In genomic region chr6:26327450-26328264, GRCh38 we compare ENCODE assay signal across 8 cellular contexts. TPM values are rescaled to one million over a fixed set of nuclear protein-coding genes. Genes with fewer than 3 reads are reported as not detected.
DNase-seq lines count a peak whose midpoint lies in the region; ATAC-seq and TF ChIP-seq lines count a peak whose summit lies in the region.

No MANE protein-coding gene starts in this region.

- peak overlapping the region; percentile 78 for H3K4me3 Mint-ChIP-seq in activated naive CD8-positive, alpha-beta T cell treated with anti-CD3 and anti-CD28 coated beads for 36 hours

- H3K36me3 ChIP-seq in SK-N-SH (replicated peaks in 1 of 2; ENCODE audit: control insufficient read depth in 1 of 2, insufficient read depth in 2 of 2, low read length in 1 of 2) (no peaks in the 10 kb centered on the region), testis (ENCODE audit: low read depth, missing control alignments) (no peaks in the 10 kb centered on the region)

- peaks cover 3% of the 10 kb centered on the region for H3K9me3 Mint-ChIP-seq in activated naive CD8-positive, alpha-beta T cell treated with anti-CD3 and anti-CD28 coated beads for 36 hours

- peak overlapping the region; percentile 57 to 76 for H3K27ac ChIP-seq in SK-N-SH (ENCODE audit: low read depth in 2 of 2, low read length in 1 of 2)
- no peak overlapping the region for H3K27ac ChIP-seq in testis

- peaks cover 48% of the 10 kb centered on the region for H3K4me1 Mint-ChIP-seq in activated naive CD8-positive, alpha-beta T cell treated with anti-CD3 and anti-CD28 coated beads for 36 hours

- peak overlapping the region; percentile 83 for H3K27ac Mint-ChIP-seq in activated naive CD8-positive, alpha-beta T cell treated with anti-CD3 and anti-CD28 coated beads for 36 hours

- no peak for ATAC-seq in HG02970 (IDR thresholded peaks at IDR 0.05; ENCODE audit: low FRiP score, unreplicated experiment)
- ATAC-seq in GM18502 (IDR thresholded peaks at IDR 0.05; ENCODE audit: poor library complexity, unreplicated experiment): no peak

- no peak for TF ChIP-seq POLR2A in testis (IDR thresholded peaks at IDR 0.05)

- no peaks in the 10 kb centered on the region for H3K79me2 ChIP-seq in SK-N-SH (ENCODE audit: insufficient read depth)

- TF ChIP-seq EP300 in Ishikawa (IDR thresholded peaks at IDR 0.05; ENCODE audit: borderline replicate concordance) (no peak), SK-N-SH (IDR thresholded peaks at IDR 0.05; ENCODE audit: borderline replicate concordance in 1 of 2, low read depth in 1 of 2, low read length in 1 of 2) (peak in 1 of 2 experiments; percentile 23; a peak in 1 of 4 replicates)

- no peaks in the 10 kb centered on the region for H4K20me1 ChIP-seq in SK-N-SH (ENCODE audit: insufficient read depth)

- no peaks in the 10 kb centered on the region for H3K27me3 ChIP-seq in SK-N-SH (ENCODE audit: insufficient read depth)
- H3K27me3 ChIP-seq in testis: peaks cover 7% of the 10 kb centered on the region

- H3K4me3 ChIP-seq in SK-N-SH (ENCODE audit: low read depth in 2 of 2, low read length in 1 of 2): peak overlapping the region; percentile 56
- H3K4me3 ChIP-seq in testis: peak overlapping the region; percentile 4 to 8

- CTCF ChIA-PET in SK-N-SH (lab: Yijun Ruan, JAX): interaction anchor here (2.4 to 4.9 kb wide), 2 partner anchors 14 to 267 kb away, joined by 13 to 25 read pairs; partner anchors contain the start of gene ABT1

- peak overlapping the region; percentile 37; the same call in 1 of the 2 replicates for H3K9ac ChIP-seq in SK-N-SH

- H3K36me3 Mint-ChIP-seq in activated naive CD8-positive, alpha-beta T cell treated with anti-CD3 and anti-CD28 coated beads for 36 hours: peaks cover 3% of the 10 kb centered on the region

- no peaks in the 10 kb centered on the region for H3K9me2 ChIP-seq in SK-N-SH

- peaks cover 48% of the 10 kb centered on the region for H3F3A ChIP-seq in SK-N-SH (replicated peaks; ENCODE audit: insufficient read depth)

- peak overlapping the region; percentile 53 for H3K4me2 ChIP-seq in SK-N-SH

- peak overlapping the region; percentile 85 for H2AFZ ChIP-seq in SK-N-SH (ENCODE audit: low read depth)

- POLR2A ChIA-PET in SK-N-SH (lab: Yijun Ruan, JAX): interaction anchor here (1.0 kb wide), 1 partner anchor 1537 kb away, joined by 5 read pairs; a partner anchor contains a TSS

- WGBS in SK-N-SH (ENCODE audit: low lambda C conversion rate): 1% methylated on average over 28 of the region's 28 CpGs
- WGBS in testis, 2 donors: 5 to 9% methylated on average over 28 of the region's 28 CpGs

- peaks cover 66% of the 10 kb centered on the region for H3K27me3 Mint-ChIP-seq in activated naive CD8-positive, alpha-beta T cell treated with anti-CD3 and anti-CD28 coated beads for 36 hours

- intact Hi-C loops in testis (cut with DNase I; ENCODE audit: low total_unique reads): no loop called here

- DNase-seq in DMS53 (lab: John Stamatoyannopoulos, UW) (peak; percentile 91), SK-N-SH (peak; percentile 21), kidney glomerular epithelial cell (lab: John Stamatoyannopoulos, UW) (peak; percentile 81), testis (peak; percentile 61)
- peak; percentile 74 for DNase-seq in activated naive CD8-positive, alpha-beta T cell treated with anti-CD3 and anti-CD28 coated beads for 36 hours

- H3K9me3 ChIP-seq in SK-N-SH (no peaks in the 10 kb centered on the region), testis (no peaks in the 10 kb centered on the region)

- TF ChIP-seq RAD21 in Ishikawa (IDR thresholded peaks at IDR 0.05; ENCODE audit: low read depth) (no peak), SK-N-SH (IDR thresholded peaks at IDR 0.05; ENCODE audit: low read length) (no peak)

- H3K4me1 ChIP-seq in SK-N-SH (ENCODE audit: control insufficient read depth in 1 of 2, insufficient read depth in 2 of 2, low read depth in 1 of 2, low read length in 1 of 2) (peaks cover 0 to 2% of the 10 kb centered on the region in 2 experiments; a peak in 2 of 4 replicates), testis (no peaks in the 10 kb centered on the region)

- TF ChIP-seq CTCF in SK-N-SH (IDR thresholded peaks at IDR 0.05): no peak
- TF ChIP-seq CTCF in testis (IDR thresholded peaks at IDR 0.05): no peak

TF ChIP-seq in Ishikawa, 13 proteins besides CTCF, POLR2A, EP300 and RAD21 (continues in another document):
- peak; percentile 11; the same call in 1 of the 2 replicates for TF ChIP-seq NFIC (IDR thresholded peaks at IDR 0.05)
- no peak for TF ChIP-seq ZBTB7A (IDR thresholded peaks at IDR 0.05; ENCODE audit: low read depth)
- 0 out of 2 replicates have a peak, but pooled peaks have one; percentile 16 for TF ChIP-seq CREB1 (IDR thresholded peaks at IDR 0.05; ENCODE audit: low read depth)
- no peak for TF ChIP-seq MAX (IDR thresholded peaks at IDR 0.05)
- no peak for TF ChIP-seq USF1 (IDR thresholded peaks at IDR 0.05)
- peak; percentile 87 for TF ChIP-seq TEAD4 (IDR thresholded peaks at IDR 0.05)
- no peak for TF ChIP-seq TAF1 (IDR thresholded peaks at IDR 0.05; ENCODE audit: low read depth)
- TF ChIP-seq YY1 (IDR thresholded peaks at IDR 0.05; ENCODE audit: low read depth): 0 out of 2 replicates have a peak, but pooled peaks have one; percentile 13
- TF ChIP-seq FOXM1 (IDR thresholded peaks at IDR 0.05; ENCODE audit: borderline replicate concordance, low read depth): no peak
- no peak for TF ChIP-seq EGR1 (IDR thresholded peaks at IDR 0.05)

TF ChIP-seq in SK-N-SH, 30 proteins besides CTCF, POLR2A, EP300 and RAD21 (continues in another document):
- no peak for TF ChIP-seq NRF1 (IDR thresholded peaks at IDR 0.05; ENCODE audit: low read depth, low read length)
- TF ChIP-seq ELF1 (IDR thresholded peaks at IDR 0.05): no peak
- TF ChIP-seq, protein P1, sequence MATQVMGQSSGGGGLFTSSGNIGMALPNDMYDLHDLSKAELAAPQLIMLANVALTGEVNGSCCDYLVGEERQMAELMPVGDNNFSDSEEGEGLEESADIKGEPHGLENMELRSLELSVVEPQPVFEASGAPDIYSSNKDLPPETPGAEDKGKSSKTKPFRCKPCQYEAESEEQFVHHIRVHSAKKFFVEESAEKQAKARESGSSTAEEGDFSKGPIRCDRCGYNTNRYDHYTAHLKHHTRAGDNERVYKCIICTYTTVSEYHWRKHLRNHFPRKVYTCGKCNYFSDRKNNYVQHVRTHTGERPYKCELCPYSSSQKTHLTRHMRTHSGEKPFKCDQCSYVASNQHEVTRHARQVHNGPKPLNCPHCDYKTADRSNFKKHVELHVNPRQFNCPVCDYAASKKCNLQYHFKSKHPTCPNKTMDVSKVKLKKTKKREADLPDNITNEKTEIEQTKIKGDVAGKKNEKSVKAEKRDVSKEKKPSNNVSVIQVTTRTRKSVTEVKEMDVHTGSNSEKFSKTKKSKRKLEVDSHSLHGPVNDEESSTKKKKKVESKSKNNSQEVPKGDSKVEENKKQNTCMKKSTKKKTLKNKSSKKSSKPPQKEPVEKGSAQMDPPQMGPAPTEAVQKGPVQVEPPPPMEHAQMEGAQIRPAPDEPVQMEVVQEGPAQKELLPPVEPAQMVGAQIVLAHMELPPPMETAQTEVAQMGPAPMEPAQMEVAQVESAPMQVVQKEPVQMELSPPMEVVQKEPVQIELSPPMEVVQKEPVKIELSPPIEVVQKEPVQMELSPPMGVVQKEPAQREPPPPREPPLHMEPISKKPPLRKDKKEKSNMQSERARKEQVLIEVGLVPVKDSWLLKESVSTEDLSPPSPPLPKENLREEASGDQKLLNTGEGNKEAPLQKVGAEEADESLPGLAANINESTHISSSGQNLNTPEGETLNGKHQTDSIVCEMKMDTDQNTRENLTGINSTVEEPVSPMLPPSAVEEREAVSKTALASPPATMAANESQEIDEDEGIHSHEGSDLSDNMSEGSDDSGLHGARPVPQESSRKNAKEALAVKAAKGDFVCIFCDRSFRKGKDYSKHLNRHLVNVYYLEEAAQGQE (IDR thresholded peaks at IDR 0.05; ENCODE audit: low read depth, low read length): no peak
- TF ChIP-seq MEF2A (IDR thresholded peaks at IDR 0.05; ENCODE audit: borderline replicate concordance, low read depth): no peak
- peak; percentile 66 for TF ChIP-seq GATA2 (CRISPR knock-in tag; IDR thresholded peaks at IDR 0.05)
- TF ChIP-seq MXI1 (IDR thresholded peaks at IDR 0.05; ENCODE audit: low read depth, low read length): no peak
- peak; percentile 69 for TF ChIP-seq FOSL2 (IDR thresholded peaks at IDR 0.05; ENCODE audit: borderline replicate concordance, low read depth)
- TF ChIP-seq IRF3 (IDR thresholded peaks at IDR 0.05; ENCODE audit: low read depth, low read length): no peak
- 0 out of 2 replicates have a peak, but pooled peaks have one; percentile 13 for TF ChIP-seq YY1 (IDR thresholded peaks at IDR 0.05; ENCODE audit: low read depth)
- 0 out of 2 replicates have a peak, but pooled peaks have one; percentile 7 for TF ChIP-seq MAX (IDR thresholded peaks at IDR 0.05; ENCODE audit: low read depth)
- TF ChIP-seq FOXM1 (IDR thresholded peaks at IDR 0.05; ENCODE audit: low read depth): no peak
- no peak for TF ChIP-seq SMC3 (IDR thresholded peaks at IDR 0.05; ENCODE audit: low read depth, low read length)
- peak; percentile 80 for TF ChIP-seq TEAD4 (IDR thresholded peaks at IDR 0.05; ENCODE audit: borderline replicate concordance, insufficient read depth)

RNA-seq across cellular contexts. Expression of gene BTN3A2, which starts 37.3 kb away (rescaled TPM):
- polyA plus RNA-seq in SK-N-SH (2012; rRNA removed): 20.3 and 24.2 TPM in 2 replicates
- 19.5 and 22.5 TPM in 2 replicates for polyA plus RNA-seq in SK-N-SH (2012; cell fraction: cytosol; rRNA removed)
- 31.8 and 33.3 TPM in 2 replicates for polyA plus RNA-seq in SK-N-SH (2012; cell fraction: nucleus; rRNA removed)
- 10 to 100 TPM; 25.6 to 27.0 TPM for total RNA-seq in activated naive CD8-positive, alpha-beta T cell treated with anti-CD3 and anti-CD28 coated beads for 36 hours
- total RNA-seq in testis: 10 to 100 TPM; 20.7 to 21.3 TPM
- polyA plus RNA-seq in testis (ENCODE audit: insufficient read depth, low read depth, low replicate concordance): 25.9 TPM

RNA-seq across cellular contexts. Expression of gene BTN2A2, which starts 55.3 kb away (rescaled TPM):
- polyA plus RNA-seq in SK-N-SH (2012; rRNA removed) (11.1 and 18.0 TPM in 2 replicates), testis (ENCODE audit: insufficient read depth, low read depth, low replicate concordance) (12.0 TPM)
- polyA plus RNA-seq in SK-N-SH (2012; cell fraction: cytosol; rRNA removed): 7.2 and 8.9 TPM in 2 replicates
- 31.9 and 47.9 TPM in 2 replicates for polyA plus RNA-seq in SK-N-SH (2012; cell fraction: nucleus; rRNA removed)
- 10 to 100 TPM; 12.8 to 14.9 TPM for total RNA-seq in activated naive CD8-positive, alpha-beta T cell treated with anti-CD3 and anti-CD28 coated beads for 36 hours
- total RNA-seq in testis: 10 to 100 TPM; 16.7 to 19.6 TPM

Comparison
In these comparisons a context has a peak if more than half of its experiments do, and no peak if none do; other contexts are left out.
1. DNase-seq: peak in every context shown above with its lines; median percentile 91 in DMS53; 81 in kidney glomerular epithelial cell; 74 in activated naive CD8-positive, alpha-beta T cell treated with anti-CD3 and anti-CD28 coated beads for 36 hours; 61 in testis; 21 in SK-N-SH.
2. H3K27ac ChIP-seq: peak in SK-N-SH (2 of 2); none in testis (0 of 2).